ENCODE assay signal across 10 cellular contexts in genomic region chr17:57035971-57036481, GRCh38. TPM values are rescaled to one million over a fixed set of nuclear protein-coding genes. Genes with fewer than 3 reads are reported as not detected.
DNase-seq lines count a peak whose midpoint lies in the region; ATAC-seq and TF ChIP-seq lines count a peak whose summit lies in the region.
"Had no signal": no experiment of that assay in that cellular context is flagged by ENCODE, and none has a peak within 500 bp of the region (broad histone marks: within the 10 kb centered on the region; RNA-seq: fewer than 3 reads in every experiment).

No MANE protein-coding gene starts in this region.

- peak overlapping the region; percentile 74 for H3K27ac ChIP-seq in 22Rv1
- H3K27ac ChIP-seq: testis had no signal

- intact Hi-C loops in mucosa of descending colon (cut with DNase I, micrococcal nuclease) = no loop called here

- H3K4me3 ChIP-seq in mucosa of descending colon = no peak overlapping the region
- H3K4me3 ChIP-seq: testis had no signal

- DNase-seq in NCI-H2107 treated with DMSO at 0.1 percent for 48 hours (lab: John Stamatoyannopoulos, UW; ENCODE audit: unreplicated experiment) (peak; percentile 91), cerebellum (ENCODE audit: low spot score) (peak; percentile 41), mucosa of descending colon (peak in 2 of 3 donors; percentile 51 to 88), KBM-7 (no peak), OCI-M2 (lab: John Stamatoyannopoulos, UW; ENCODE audit: unreplicated experiment) (no peak), GDM1 (lab: John Stamatoyannopoulos, UW) (no peak)
- no peak for DNase-seq in stimulated activated CD4-positive, alpha-beta T cell treated with anti-CD3 and anti-CD28 coated beads, Interleukin-12 subunit alpha, Interleukin-12 subunit beta, amount 100 ng/mL, for 4 hours
- DNase-seq: stimulated activated CD4-positive, alpha-beta T cell treated with anti-CD3 and anti-CD28 coated beads, Interleukin-2, amount 100 ng/mL, for 24 hours; testis had no signal

- H3K9me3 ChIP-seq in mucosa of descending colon = no peaks in the 10 kb centered on the region
- H3K9me3 ChIP-seq: testis had no signal

- peak; percentile 80 for ATAC-seq in mucosa of descending colon

- no peak for TF ChIP-seq CTCF in 22Rv1 (IDR thresholded peaks at IDR 0.05)
- no peak for TF ChIP-seq CTCF in mucosa of descending colon (IDR thresholded peaks at IDR 0.05)

- in situ Hi-C loops in KBM-7 (cut with MboI; ENCODE audit: low pct_unique_long_range_greater_than_20kb, low sequenced_read_pairs) = no loop called here

- no peaks in the 10 kb centered on the region for H3K36me3 ChIP-seq in mucosa of descending colon (ENCODE audit: low read depth)

- H3K4me1 ChIP-seq in mucosa of descending colon (ENCODE audit: low read depth) = peaks cover 54% of the 10 kb centered on the region
- H3K4me1 ChIP-seq: testis had no signal

RNA-seq across cellular contexts. Expression of gene AKAP1, which starts 49.0 kb away (rescaled TPM):
- total RNA-seq in cerebellum (23.0 TPM), mucosa of descending colon (100 to 1,000 TPM; 131 to 194 (median 155) TPM)

RNA-seq across cellular contexts. Expression of gene SCPEP1, which starts 58.1 kb away (rescaled TPM):
- total RNA-seq in cerebellum (4.9 TPM), mucosa of descending colon (10 to 100 TPM; 10.3 to 74.2 (median 27.7) TPM)

Comparison
In these comparisons a context has a peak if more than half of its experiments do, and no peak if none do; other contexts are left out.
1. DNase-seq: peak in NCI-H2107 treated with DMSO at 0.1 percent for 48 hours (single experiment), cerebellum (single experiment) and mucosa of descending colon (2 of 3); none in KBM-7 (single experiment), stimulated activated CD4-positive, alpha-beta T cell treated with anti-CD3 and anti-CD28 coated beads, Interleukin-12 subunit alpha, Interleukin-12 subunit beta, amount 100 ng/mL, for 4 hours (single experiment), OCI-M2 (single experiment) and GDM1 (single experiment).